1 cellular context compared by ENCODE assay signal in the genomic region with DNA sequence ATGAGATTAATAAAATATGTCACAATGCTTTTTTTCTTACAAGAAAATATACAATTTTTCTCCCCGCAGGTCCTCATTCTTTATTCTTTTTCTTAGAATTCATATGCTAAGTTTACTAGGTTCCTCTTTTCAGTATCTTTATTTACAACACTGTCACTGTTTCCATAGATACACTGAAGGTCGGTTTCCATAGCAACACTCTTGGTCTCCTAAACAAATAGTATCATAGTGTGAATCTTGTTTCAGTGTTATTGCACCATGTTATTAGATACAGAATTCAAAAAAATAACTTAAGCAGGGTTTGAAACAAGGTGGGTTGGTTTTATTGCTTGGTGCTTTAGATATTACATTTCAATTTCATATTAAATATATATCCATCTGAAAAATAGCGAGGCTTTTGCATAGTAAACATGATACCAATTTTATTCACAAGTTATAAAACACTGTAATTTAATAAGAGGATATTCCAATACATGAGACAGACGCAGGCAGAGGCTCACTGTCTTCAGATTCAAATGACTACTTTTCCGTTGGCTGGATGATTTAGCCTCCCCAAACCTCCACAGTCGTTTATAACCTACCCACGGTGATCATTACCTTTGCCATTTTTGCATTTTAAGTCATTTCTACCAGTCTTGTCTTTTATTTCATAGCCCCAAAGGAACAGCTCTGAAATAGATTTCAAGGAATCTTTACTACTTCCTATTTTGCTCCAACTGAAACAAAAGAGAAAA.
TF ChIP-seq lines count a peak whose summit lies in the region.

No MANE protein-coding gene starts in this region.

TF ChIP-seq in HepG2, 621 proteins besides CTCF, POLR2A, EP300 and RAD21 (continued from another document):
- TF ChIP-seq, protein P1, sequence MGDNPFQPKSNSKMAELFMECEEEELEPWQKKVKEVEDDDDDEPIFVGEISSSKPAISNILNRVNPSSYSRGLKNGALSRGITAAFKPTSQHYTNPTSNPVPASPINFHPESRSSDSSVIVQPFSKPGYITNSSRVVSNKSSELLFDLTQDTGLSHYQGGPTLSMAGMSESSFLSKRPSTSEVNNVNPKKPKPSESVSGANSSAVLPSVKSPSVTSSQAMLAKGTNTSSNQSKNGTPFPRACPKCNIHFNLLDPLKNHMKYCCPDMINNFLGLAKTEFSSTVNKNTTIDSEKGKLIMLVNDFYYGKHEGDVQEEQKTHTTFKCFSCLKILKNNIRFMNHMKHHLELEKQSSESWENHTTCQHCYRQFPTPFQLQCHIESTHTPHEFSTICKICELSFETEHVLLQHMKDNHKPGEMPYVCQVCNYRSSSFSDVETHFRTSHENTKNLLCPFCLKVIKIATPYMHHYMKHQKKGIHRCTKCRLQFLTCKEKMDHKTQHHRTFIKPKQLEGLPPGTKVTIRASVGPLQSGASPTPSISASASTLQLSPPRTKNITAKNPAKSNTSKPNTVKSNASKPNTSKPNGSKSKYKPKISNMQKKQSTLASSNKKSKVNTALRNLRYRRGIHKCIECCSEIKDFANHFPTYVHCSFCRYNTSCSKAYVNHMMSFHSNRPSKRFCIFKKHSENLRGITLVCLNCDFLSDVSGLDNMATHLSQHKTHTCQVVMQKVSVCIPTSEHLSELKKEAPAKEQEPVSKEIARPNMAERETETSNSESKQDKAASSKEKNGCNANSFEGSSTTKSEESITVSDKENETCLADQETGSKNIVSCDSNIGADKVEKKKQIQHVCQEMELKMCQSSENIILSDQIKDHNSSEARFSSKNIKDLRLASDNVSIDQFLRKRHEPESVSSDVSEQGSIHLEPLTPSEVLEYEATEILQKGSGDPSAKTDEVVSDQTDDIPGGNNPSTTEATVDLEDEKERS (CRISPR knock-in tag; IDR thresholded peaks at IDR 0.05) = no peak
- TF ChIP-seq RFX1 (IDR thresholded peaks at IDR 0.05) = peak; percentile 84
- peak; percentile 49; the same call in 1 of the 2 replicates for TF ChIP-seq RFX5 (IDR thresholded peaks at IDR 0.05; ENCODE audit: low read depth, low read length)
- TF ChIP-seq, protein P2, sequence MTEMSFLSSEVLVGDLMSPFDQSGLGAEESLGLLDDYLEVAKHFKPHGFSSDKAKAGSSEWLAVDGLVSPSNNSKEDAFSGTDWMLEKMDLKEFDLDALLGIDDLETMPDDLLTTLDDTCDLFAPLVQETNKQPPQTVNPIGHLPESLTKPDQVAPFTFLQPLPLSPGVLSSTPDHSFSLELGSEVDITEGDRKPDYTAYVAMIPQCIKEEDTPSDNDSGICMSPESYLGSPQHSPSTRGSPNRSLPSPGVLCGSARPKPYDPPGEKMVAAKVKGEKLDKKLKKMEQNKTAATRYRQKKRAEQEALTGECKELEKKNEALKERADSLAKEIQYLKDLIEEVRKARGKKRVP (CRISPR knock-in tag; IDR thresholded peaks at IDR 0.05) = peak in 1 of 2 experiments; percentile 47; a peak in 1 of 4 replicates
- no peak for TF ChIP-seq ZNF446 (CRISPR knock-in tag; IDR thresholded peaks at IDR 0.05)
- no peak for TF ChIP-seq MBD4 (IDR thresholded peaks at IDR 0.05; ENCODE audit: borderline replicate concordance, low read length)
- 0 out of 2 replicates have a peak, but pooled peaks have one; percentile 12 for TF ChIP-seq CEBPG (CRISPR knock-in tag; IDR thresholded peaks at IDR 0.05)
- 0 out of 2 replicates have a peak, but pooled peaks have one; percentile 32 for TF ChIP-seq FOXA3 (CRISPR knock-in tag; IDR thresholded peaks at IDR 0.05)
